11 cellular contexts compared by ENCODE assay signal in the genomic region with DNA sequence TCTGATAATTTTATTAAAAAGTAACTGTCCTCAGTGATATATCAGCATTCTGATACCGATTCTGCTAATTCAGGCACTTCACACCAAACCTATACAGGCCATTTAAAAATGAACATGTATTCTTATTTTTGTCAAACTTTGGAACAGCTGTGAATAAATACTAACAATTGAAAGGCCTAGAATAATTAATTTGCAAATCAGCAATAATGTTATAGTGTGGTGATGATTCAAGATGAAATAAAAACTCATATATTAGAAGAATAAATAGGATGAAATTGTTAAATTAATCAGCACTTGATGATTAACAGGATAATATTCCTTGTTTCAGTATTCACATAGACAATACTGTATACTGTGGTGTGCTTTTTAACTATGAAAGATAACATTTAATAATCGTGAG. TPM values are rescaled to one million over a fixed set of nuclear protein-coding genes. Genes with fewer than 3 reads are reported as not detected.
DNase-seq lines count a peak whose midpoint lies in the region; ATAC-seq and TF ChIP-seq lines count a peak whose summit lies in the region.
"Had no signal": no experiment of that assay in that cellular context is flagged by ENCODE, and none has a peak within 500 bp of the region (broad histone marks: within the 10 kb centered on the region; RNA-seq: fewer than 3 reads in every experiment).

No MANE protein-coding gene starts in this region.

- H3K4me3 ChIP-seq in GM06990 (replicated peaks; ENCODE audit: low read depth, low read length) = peak overlapping the region; percentile 88
- H3K4me3 ChIP-seq in SK-N-MC = peak overlapping the region; percentile 88
- no peak overlapping the region for H3K4me3 ChIP-seq in parathyroid adenoma (ENCODE audit: low read depth, low read length)

- H3K27ac ChIP-seq in SK-N-MC (peak overlapping the region; percentile 97), parathyroid adenoma (peak overlapping the region; percentile 86)

- DNase-seq in NCI-H1092 treated with DMSO at 0.1 percent for 48 hours (lab: John Stamatoyannopoulos, UW) (peak; percentile 68), NCI-H1092 (lab: John Stamatoyannopoulos, UW) (no peak), GM06990 (ENCODE audit: extremely low read depth, insufficient read length) (no peak), SK-N-MC (ENCODE audit: low read depth, low spot score) (no peak), cerebellum (ENCODE audit: low spot score) (no peak), NAMALWA (ENCODE audit: low spot score) (no peak)
- DNase-seq: amniotic stem cell; effector CD4-positive, alpha-beta T cell; stimulated activated CD4-positive, alpha-beta T cell treated with anti-CD3 and anti-CD28 coated beads, Interleukin-2, amount 100 ng/mL, for 48 hours had no signal

- no peak for ATAC-seq in HG02884 (IDR thresholded peaks at IDR 0.05; ENCODE audit: unreplicated experiment)

- no peaks in the 10 kb centered on the region for H3K79me2 ChIP-seq in parathyroid adenoma

- H2AFZ ChIP-seq in parathyroid adenoma = no peak overlapping the region

- no peak for TF ChIP-seq CTCF in GM06990 (IDR thresholded peaks at IDR 0.05; ENCODE audit: insufficient read depth, low read length, poor library complexity, severe bottlenecking)
- no peak for TF ChIP-seq CTCF in parathyroid adenoma (IDR thresholded peaks at IDR 0.05)

- no peaks in the 10 kb centered on the region for H3K36me3 ChIP-seq in GM06990 (ENCODE audit: control insufficient read depth, insufficient read depth, low read length)
- peaks cover 1% of the 10 kb centered on the region; the same call in 1 of the 2 replicates for H3K36me3 ChIP-seq in SK-N-MC (ENCODE audit: insufficient read depth, low read length)
- H3K36me3 ChIP-seq in parathyroid adenoma (ENCODE audit: control insufficient read depth, insufficient read depth, low read length) = no peaks in the 10 kb centered on the region

- H3K9ac ChIP-seq in SK-N-MC (ENCODE audit: insufficient read length) (peak overlapping the region; percentile 98), parathyroid adenoma (no peak overlapping the region)

- H3K9me3 ChIP-seq in SK-N-MC (ENCODE audit: low read depth, low read length) = no peaks in the 10 kb centered on the region
- H3K9me3 ChIP-seq in parathyroid adenoma (ENCODE audit: control insufficient read depth, low read length) = no peaks in the 10 kb centered on the region

- H3K4me1 ChIP-seq in parathyroid adenoma = no peaks in the 10 kb centered on the region

- H3K4me2 ChIP-seq in parathyroid adenoma (ENCODE audit: low read length) = no peak overlapping the region

- H3K27me3 ChIP-seq in GM06990 (replicated peaks; ENCODE audit: control insufficient read depth, insufficient read depth, low read length) = no peaks in the 10 kb centered on the region
- H3K27me3 ChIP-seq in parathyroid adenoma (ENCODE audit: control insufficient read depth, insufficient read depth, low read length) = no peaks in the 10 kb centered on the region

RNA-seq across cellular contexts. Expression of gene CDKN2C, which starts 9.9 kb away (rescaled TPM):
- total RNA-seq in cerebellum = 6.2 TPM

RNA-seq across cellular contexts. Expression of gene FAF1, which starts 19.9 kb away (rescaled TPM):
- 30.0 TPM for total RNA-seq in cerebellum
